13 cellular contexts compared by ENCODE assay signal in the genomic region with DNA sequence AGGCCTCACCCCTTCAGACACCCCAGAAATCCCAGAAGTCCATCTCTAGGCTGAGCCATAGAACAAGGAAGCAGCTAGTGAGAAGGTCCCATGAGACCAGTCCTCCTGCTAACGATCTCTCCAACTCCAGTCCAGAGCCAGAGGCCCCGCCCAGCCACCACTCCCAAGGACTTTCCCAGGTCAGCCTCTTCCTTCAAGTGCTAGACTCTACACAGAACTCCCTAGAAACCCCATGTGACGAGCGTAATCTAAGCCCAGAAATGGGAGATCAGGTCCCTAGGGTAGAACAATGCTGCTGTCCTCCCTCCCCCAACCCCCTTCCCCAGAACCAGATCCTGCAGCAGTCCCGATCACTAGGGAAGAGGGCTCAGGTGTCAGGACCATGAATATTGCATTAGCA. TPM values are rescaled to one million over a fixed set of nuclear protein-coding genes. Genes with fewer than 3 reads are reported as not detected.
A peak's percentile ranks its signal among the peaks of the same experiment; 100 is the strongest.
DNase-seq lines count a peak whose midpoint lies in the region; ATAC-seq and TF ChIP-seq lines count a peak whose summit lies in the region.
"Had no signal": no experiment of that assay in that cellular context is flagged by ENCODE, and none has a peak within 500 bp of the region (broad histone marks: within the 10 kb centered on the region; RNA-seq: fewer than 3 reads in every experiment).

No MANE protein-coding gene starts in this region.

- no peak for TF ChIP-seq POLR2A in esophagus muscularis mucosa (IDR thresholded peaks at IDR 0.05; ENCODE audit: low read depth)

- peak; percentile 97 for ATAC-seq in mucosa of descending colon
- no peak for ATAC-seq in HG02759 (IDR thresholded peaks at IDR 0.05; ENCODE audit: unreplicated experiment)
- no peak for ATAC-seq in HG02870 (IDR thresholded peaks at IDR 0.05; ENCODE audit: unreplicated experiment)
- ATAC-seq: stimulated activated naive CD8-positive, alpha-beta T cell treated with anti-CD3 and anti-CD28 coated beads, Interleukin-15, Interleukin-2, amounts not matched to agents 100 U/mL and 50 U/mL, for 24 hours had no signal

- peaks cover 14% of the 10 kb centered on the region for H3K36me3 ChIP-seq in mucosa of descending colon (ENCODE audit: low read depth)
- peaks cover 47 to 66% (median 60%) of the 10 kb centered on the region in 4 donors for H3K36me3 ChIP-seq in esophagus muscularis mucosa

- peaks cover 70% of the 10 kb centered on the region for H3K36me3 Mint-ChIP-seq in endothelial cell (ENCODE audit: low read depth, unreplicated experiment)

- TF ChIP-seq CTCF in endothelial cell (IDR thresholded peaks at IDR 0.05; ENCODE audit: unreplicated experiment) (no peak), mucosa of descending colon (IDR thresholded peaks at IDR 0.05) (no peak), esophagus muscularis mucosa (IDR thresholded peaks at IDR 0.05) (no peak)

- H3K4me3 ChIP-seq in mucosa of descending colon (no peak overlapping the region), esophagus muscularis mucosa (no peak overlapping the region)

- DNase-seq in AG08395 (ENCODE audit: low spot score) (peak; percentile 28), NCI-H128 (lab: John Stamatoyannopoulos, UW; ENCODE audit: unreplicated experiment) (peak; percentile 64), endothelial cell (ENCODE audit: low spot score) (no peak), mucosa of descending colon (peak; percentile 84 to 88 (median 86)), GF-D8 (lab: John Stamatoyannopoulos, UW) (no peak), esophagus muscularis mucosa (ENCODE audit: extremely low spot score) (no peak)
- DNase-seq: CD8-positive, alpha-beta memory T cell; immature natural killer cell; Karpas-422; stimulated activated naive CD8-positive, alpha-beta T cell treated with anti-CD3 and anti-CD28 coated beads, Interleukin-15, Interleukin-2, amounts not matched to agents 100 U/mL and 50 U/mL, for 24 hours had no signal

- TF ChIP-seq EP300 in esophagus muscularis mucosa (IDR thresholded peaks at IDR 0.05), result no peak

- H3K27me3 ChIP-seq in esophagus muscularis mucosa, result no peaks in the 10 kb centered on the region

- H3K4me3 Mint-ChIP-seq in endothelial cell (ENCODE audit: unreplicated experiment), result peak overlapping the region; percentile 31
- H3K4me3 Mint-ChIP-seq: CD8-positive, alpha-beta memory T cell; immature natural killer cell had no signal

- peak overlapping the region in 2 of 4 donors; percentile 6 to 71 for H3K27ac ChIP-seq in esophagus muscularis mucosa (replicated peaks in 1 of 4)

- intact Hi-C loops in mucosa of descending colon (cut with DNase I, micrococcal nuclease) (no loop called here), esophagus muscularis mucosa (cut with DNase I) (no loop called here)

- H3K4me1 ChIP-seq in mucosa of descending colon (ENCODE audit: low read depth) (peaks cover 13% of the 10 kb centered on the region), esophagus muscularis mucosa (peaks cover 26 to 34% (median 32%) of the 10 kb centered on the region in 4 donors)

- no peaks in the 10 kb centered on the region for H3K9me3 ChIP-seq in mucosa of descending colon
- H3K9me3 ChIP-seq in esophagus muscularis mucosa, result no peaks in the 10 kb centered on the region
- H3K9me3 ChIP-seq: SK-N-SH had no signal

- peak overlapping the region; percentile 75 for H3K27ac Mint-ChIP-seq in endothelial cell (ENCODE audit: unreplicated experiment)

- WGBS in esophagus muscularis mucosa, result 54% methylated on average over 5 of the region's 5 CpGs

- peaks cover 32% of the 10 kb centered on the region for H3K4me1 Mint-ChIP-seq in endothelial cell (ENCODE audit: unreplicated experiment)

- no peaks in the 10 kb centered on the region for H3K9me3 Mint-ChIP-seq in endothelial cell (ENCODE audit: unreplicated experiment)
- H3K9me3 Mint-ChIP-seq: CD8-positive, alpha-beta memory T cell; immature natural killer cell had no signal

- peaks cover 7% of the 10 kb centered on the region for H3K27me3 Mint-ChIP-seq in endothelial cell (ENCODE audit: unreplicated experiment)

RNA-seq across cellular contexts. Expression of a gene that starts 6.9 kb away (rescaled TPM):
- total RNA-seq in endothelial cell (ENCODE audit: unreplicated experiment), result 244 TPM
- 100 to 1,000 TPM; 114 to 159 (median 116) TPM for total RNA-seq in mucosa of descending colon
- 100 to 1,000 TPM; 136 to 188 (median 162) TPM for total RNA-seq in esophagus muscularis mucosa

RNA-seq across cellular contexts. Expression of a gene that starts 30.0 kb away (rescaled TPM):
- total RNA-seq in endothelial cell (ENCODE audit: unreplicated experiment) (4.2 TPM), mucosa of descending colon (1 to 10 TPM; 2.1 to 3.1 (median 2.1) TPM), esophagus muscularis mucosa (1 to 10 TPM in 3 of 4 donors, under 1 TPM in 1; 0.50 to 1.8 (median 1.4) TPM)

RNA-seq across cellular contexts. Expression of a gene that starts 48.2 kb away (rescaled TPM):
- total RNA-seq in endothelial cell (ENCODE audit: unreplicated experiment), result 5.0 TPM
- 1 to 10 TPM in 2 of 3 donors, under 1 TPM in 1; 0.53 to 2.3 (median 1.9) TPM for total RNA-seq in mucosa of descending colon
- 1 to 10 TPM in 3 of 4 donors, under 1 TPM in 1; 0.66 to 4.6 (median 3.2) TPM for total RNA-seq in esophagus muscularis mucosa

RNA-seq across cellular contexts. Expression of a gene that starts 48.3 kb away (rescaled TPM):
- 34.1 TPM for total RNA-seq in endothelial cell (ENCODE audit: unreplicated experiment)
- 1 to 10 TPM; 4.0 to 4.8 (median 4.5) TPM for total RNA-seq in mucosa of descending colon
- total RNA-seq in esophagus muscularis mucosa, result 10 to 100 TPM in 2 of 4 donors, 1 to 10 TPM in 2; 7.6 to 14.6 (median 11.9) TPM

Comparison
In these comparisons a context has a peak if more than half of its experiments do, and no peak if none do; other contexts are left out.
1. DNase-seq: peak in AG08395 (single experiment), NCI-H128 (single experiment) and mucosa of descending colon (3 of 3); none in endothelial cell (single experiment), GF-D8 (single experiment) and esophagus muscularis mucosa (single experiment).